In genomic region chr12:123790901-123791486, GRCh38 we compare ENCODE assay signal across 9 cellular contexts.
"Had no signal": no experiment of that assay in that cellular context is flagged by ENCODE, and none has a peak within 500 bp of the region (broad histone marks: within the 10 kb centered on the region; RNA-seq: fewer than 3 reads in every experiment).

No MANE protein-coding gene starts in this region.

- DNase-seq: H9, HCEC 1CT, HFFc6, IMR-90, KBM-7 had no signal

- H3K27ac Mint-ChIP-seq: GM23338, H9, HFFc6 had no signal

- H3K4me3 Mint-ChIP-seq: GM23338, H9, HFFc6 had no signal

- H3K27ac ChIP-seq: HL-60 had no signal

- H3K4me1 Mint-ChIP-seq: GM23338, H9 had no signal

- FAIRE-seq: H1, H54 had no signal

- H3K4me2 ChIP-seq: GM23338 had no signal

- H2AFZ ChIP-seq: GM23338 had no signal

- H3K9me3 Mint-ChIP-seq: GM23338 had no signal

- ATAC-seq: GM23338 had no signal

- H3K4me3 ChIP-seq: GM23338 had no signal
